In genomic region chr16:74450967-74451760, GRCh38 we compare ENCODE assay signal across 19 cellular contexts. TPM values are rescaled to one million over a fixed set of nuclear protein-coding genes. Genes with fewer than 3 reads are reported as not detected.
DNase-seq lines count a peak whose midpoint lies in the region; ATAC-seq and TF ChIP-seq lines count a peak whose summit lies in the region.
"Had no signal": no experiment of that assay in that cellular context is flagged by ENCODE, and none has a peak within 500 bp of the region (broad histone marks: within the 10 kb centered on the region; RNA-seq: fewer than 3 reads in every experiment).

No MANE protein-coding gene starts in this region.

- no peak overlapping the region for H3K9ac ChIP-seq in GM23248
- H3K9ac ChIP-seq: SK-N-SH had no signal

- H3K36me3 ChIP-seq in GM23248 (ENCODE audit: low read depth), result 0 out of 2 replicates have a peak, but pooled peaks cover 9% of the 10 kb centered on the region
- H3K36me3 ChIP-seq in RWPE2 (ENCODE audit: low read depth), result peaks cover 38% of the 10 kb centered on the region
- H3K36me3 ChIP-seq in esophagus squamous epithelium, result peaks cover 9 to 51% (median 15%) of the 10 kb centered on the region in 3 donors
- H3K36me3 ChIP-seq in HAP-1 (replicated peaks), result peaks cover 56% of the 10 kb centered on the region

- no peaks in the 10 kb centered on the region for H3K9me2 ChIP-seq in GM23248 (ENCODE audit: insufficient read depth)
- H3K9me2 ChIP-seq: SK-N-SH had no signal

- intact Hi-C loops in esophagus squamous epithelium (cut with DNase I), result no loop called here

- H3K9me3 ChIP-seq in GM23248 (ENCODE audit: low read depth) (no peaks in the 10 kb centered on the region), RWPE2 (ENCODE audit: severe bottlenecking) (no peaks in the 10 kb centered on the region), esophagus squamous epithelium (no peaks in the 10 kb centered on the region), HAP-1 (no peaks in the 10 kb centered on the region; the same call in 1 of the 2 replicates)
- H3K9me3 ChIP-seq: Caco-2, SK-N-SH had no signal

- H3K4me3 ChIP-seq in GM23248, result no peak overlapping the region
- no peak overlapping the region for H3K4me3 ChIP-seq in RWPE2 (ENCODE audit: severe bottlenecking)
- no peak overlapping the region for H3K4me3 ChIP-seq in esophagus squamous epithelium
- H3K4me3 ChIP-seq in HAP-1, result no peak overlapping the region

- in situ Hi-C loops in GM23248 (cut with MboI) (no loop called here), HAP-1 (cut with MboI; ENCODE audit: low sequenced_read_pairs) (no loop called here), G401 (cut with HindIII; ENCODE audit: low sequenced_read_pairs) (no loop called here)

- H3K27me3 ChIP-seq in GM23248 (replicated peaks; ENCODE audit: insufficient read depth) (no peaks in the 10 kb centered on the region), RWPE2 (ENCODE audit: insufficient read depth, poor library complexity, severe bottlenecking) (no peaks in the 10 kb centered on the region), esophagus squamous epithelium (no peaks in the 10 kb centered on the region), HAP-1 (ENCODE audit: low read depth) (no peaks in the 10 kb centered on the region)

- H3K27ac ChIP-seq in GM23248 (peak overlapping the region; percentile 85; the same call in 1 of the 2 replicates), RWPE2 (ENCODE audit: poor library complexity, severe bottlenecking) (peak overlapping the region; percentile 99), esophagus squamous epithelium (peak overlapping the region; percentile 34 to 87 (median 84))

- peaks cover 11% of the 10 kb centered on the region for H3K79me2 ChIP-seq in GM23248 (ENCODE audit: insufficient read depth)

- DNase-seq in GM23248, result no peak
- DNase-seq in RWPE2 (ENCODE audit: low spot score), result no peak
- no peak for DNase-seq in esophagus squamous epithelium (lab: John Stamatoyannopoulos, UW)
- no peak for DNase-seq in dermis blood vessel endothelial cell
- DNase-seq in HAP-1 (ENCODE audit: low spot score in 2 of 2), result no peak
- DNase-seq in NCI-H1048 (lab: John Stamatoyannopoulos, UW), result no peak
- no peak for DNase-seq in G401 (ENCODE audit: low spot score)
- DNase-seq: C1 segment of cervical spinal cord, Caco-2, DMS53, NCI-H146, NCI-H2081 treated with DMSO at 0.1 percent for 48 hours, NCI-H2227 treated with DMSO at 0.1 percent for 48 hours, NCI-H69, PC-3, SK-N-SH had no signal

- H3K27me3 Mint-ChIP-seq in stimulated activated memory B cell treated with anti-CD40 and anti-IgM and Interleukin-4, amounts not matched to agents 10 μg/mL and 1 μg/mL and 100 μg/mL, for 72 hours, result no peaks in the 10 kb centered on the region

- H3K4me2 ChIP-seq in GM23248 (ENCODE audit: unreplicated experiment), result no peak overlapping the region

- peaks cover 53% of the 10 kb centered on the region for H3F3A ChIP-seq in GM23248 (ENCODE audit: insufficient read depth)

- no peak for TF ChIP-seq POLR2A in esophagus squamous epithelium (IDR thresholded peaks at IDR 0.05)

- no peaks in the 10 kb centered on the region for H4K20me1 ChIP-seq in GM23248 (ENCODE audit: insufficient read depth)

- H3K4me1 ChIP-seq in GM23248 (ENCODE audit: insufficient read depth), result peaks cover 42% of the 10 kb centered on the region
- H3K4me1 ChIP-seq in RWPE2 (ENCODE audit: insufficient read depth, poor library complexity, severe bottlenecking), result peaks cover 48% of the 10 kb centered on the region
- peaks cover 25 to 75% (median 33%) of the 10 kb centered on the region in 3 donors for H3K4me1 ChIP-seq in esophagus squamous epithelium
- H3K4me1 ChIP-seq in HAP-1, result no peaks in the 10 kb centered on the region

- peaks cover 70% of the 10 kb centered on the region for H3K36me3 Mint-ChIP-seq in stimulated activated memory B cell treated with anti-CD40 and anti-IgM and Interleukin-4, amounts not matched to agents 10 μg/mL and 1 μg/mL and 100 μg/mL, for 72 hours

- peak overlapping the region; percentile 72 for H3K27ac Mint-ChIP-seq in stimulated activated memory B cell treated with anti-CD40 and anti-IgM and Interleukin-4, amounts not matched to agents 10 μg/mL and 1 μg/mL and 100 μg/mL, for 72 hours

- no peak for TF ChIP-seq CTCF in RWPE2 (IDR thresholded peaks at IDR 0.05; ENCODE audit: poor library complexity, severe bottlenecking)
- no peak for TF ChIP-seq CTCF in esophagus squamous epithelium (IDR thresholded peaks at IDR 0.05)

- no peak overlapping the region for H2AFZ ChIP-seq in GM23248

- no peaks in the 10 kb centered on the region for H3K9me3 Mint-ChIP-seq in stimulated activated memory B cell treated with anti-CD40 and anti-IgM and Interleukin-4, amounts not matched to agents 10 μg/mL and 1 μg/mL and 100 μg/mL, for 72 hours

- ATAC-seq in RWPE2 (ENCODE audit: low read depth), result no peak
- no peak for ATAC-seq in stimulated activated memory B cell treated with anti-CD40 and anti-IgM and Interleukin-4, amounts not matched to agents 10 μg/mL and 1 μg/mL and 100 μg/mL, for 72 hours
- ATAC-seq: PC-3, Right ventricle myocardium inferior had no signal

- H3K4me1 Mint-ChIP-seq in stimulated activated memory B cell treated with anti-CD40 and anti-IgM and Interleukin-4, amounts not matched to agents 10 μg/mL and 1 μg/mL and 100 μg/mL, for 72 hours, result peaks cover 22% of the 10 kb centered on the region

- 94 to 95% methylated on average over 20 of the region's 20 CpGs for WGBS in GM23248 (ENCODE audit: low coverage in 1 of 2, low lambda C conversion rate in 2 of 2, missing lambda C conversion rate in 2 of 2), 2 experiments
- WGBS in esophagus squamous epithelium, 2 donors, result 79 to 81% methylated on average over 14 to 19 of the region's 20 CpGs

- H3K4me3 Mint-ChIP-seq in stimulated activated memory B cell treated with anti-CD40 and anti-IgM and Interleukin-4, amounts not matched to agents 10 μg/mL and 1 μg/mL and 100 μg/mL, for 72 hours, result no peak overlapping the region

RNA-seq across cellular contexts. Expression of gene CLEC18B, which starts 29.9 kb away (rescaled TPM):
- total RNA-seq in GM23248 (2014; rRNA removed; shearing (Covaris generic)), result 0.22 TPM in 1 of 2 replicates, not detected in the other
- 0.25 TPM in 1 of 2 replicates, not detected in the other for polyA plus RNA-seq in GM23248 (2016; fragmentation: Nextera tagmentation; extraction: Ambion mirVana)
- 1 to 10 TPM in 2 of 4 donors, under 1 TPM in 2; 0.38 to 6.2 (median 2.6) TPM for total RNA-seq in esophagus squamous epithelium
- total RNA-seq in dermis blood vessel endothelial cell, result not detected in 2 replicates
- total RNA-seq in G401 (2014; rRNA removed; shearing (Covaris generic)), result 2.2 TPM in 1 of 2 replicates, not detected in the other
- total RNA-seq: HT1080 had no signal
